In the genomic region with DNA sequence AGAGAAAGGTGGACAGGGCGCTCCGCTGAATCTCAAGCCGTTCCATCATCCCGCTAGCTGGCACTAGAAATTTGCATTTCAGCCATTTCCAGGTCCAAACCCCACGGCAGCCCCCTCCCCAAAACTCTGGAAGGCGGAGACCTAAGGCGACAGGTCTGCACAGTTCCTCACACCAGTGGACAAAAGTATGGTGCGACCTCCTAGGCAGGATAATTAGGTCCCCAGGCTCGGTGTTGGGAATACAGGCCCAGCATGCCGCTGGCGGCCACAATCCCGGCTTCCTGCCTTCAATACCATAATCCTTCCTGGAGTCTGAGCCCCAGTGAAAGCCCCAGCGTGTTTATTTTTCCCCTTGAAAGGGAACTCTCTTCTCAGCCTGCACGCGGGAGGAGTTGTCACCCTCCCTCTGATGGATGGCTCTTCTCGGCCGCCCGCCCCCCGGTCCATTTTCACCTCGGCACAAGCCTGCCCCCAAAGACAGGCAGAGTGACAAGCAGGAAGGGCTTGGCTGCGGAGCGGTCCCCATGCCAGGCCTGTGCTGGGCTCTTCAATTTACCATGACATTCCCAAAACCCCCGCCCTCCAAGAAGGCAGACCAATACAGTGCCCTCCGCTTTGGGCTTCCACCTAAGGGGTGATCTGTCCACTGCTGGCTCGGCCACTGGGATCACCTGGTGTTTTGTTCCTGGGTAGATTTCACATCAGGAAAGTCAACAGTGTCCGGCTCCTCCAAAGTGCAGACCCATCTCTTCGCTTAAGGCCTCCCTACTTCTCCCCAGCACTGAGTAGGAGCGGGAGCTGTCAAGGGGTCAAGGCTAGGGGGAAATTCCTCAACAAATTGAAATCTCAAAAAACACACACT, we compare ENCODE assay signal across 1 cellular context.
A peak's percentile ranks its signal among the peaks of the same experiment; 100 is the strongest.
TF ChIP-seq lines count a peak whose summit lies in the region.

No MANE protein-coding gene starts in this region.

TF ChIP-seq in H1, 55 proteins besides CTCF, POLR2A, EP300 and RAD21:
- TF ChIP-seq CEBPB (IDR thresholded peaks at IDR 0.05; ENCODE audit: low read depth, low read length), result no peak
- no peak for TF ChIP-seq TAF7 (optimal IDR thresholded peaks at IDR 0.05; ENCODE audit: borderline replicate concordance, low read depth, low read length)
- TF ChIP-seq, protein P1, sequence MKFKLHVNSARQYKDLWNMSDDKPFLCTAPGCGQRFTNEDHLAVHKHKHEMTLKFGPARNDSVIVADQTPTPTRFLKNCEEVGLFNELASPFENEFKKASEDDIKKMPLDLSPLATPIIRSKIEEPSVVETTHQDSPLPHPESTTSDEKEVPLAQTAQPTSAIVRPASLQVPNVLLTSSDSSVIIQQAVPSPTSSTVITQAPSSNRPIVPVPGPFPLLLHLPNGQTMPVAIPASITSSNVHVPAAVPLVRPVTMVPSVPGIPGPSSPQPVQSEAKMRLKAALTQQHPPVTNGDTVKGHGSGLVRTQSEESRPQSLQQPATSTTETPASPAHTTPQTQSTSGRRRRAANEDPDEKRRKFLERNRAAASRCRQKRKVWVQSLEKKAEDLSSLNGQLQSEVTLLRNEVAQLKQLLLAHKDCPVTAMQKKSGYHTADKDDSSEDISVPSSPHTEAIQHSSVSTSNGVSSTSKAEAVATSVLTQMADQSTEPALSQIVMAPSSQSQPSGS (IDR thresholded peaks at IDR 0.05; ENCODE audit: low read length), result no peak
- TF ChIP-seq PHF8 (conservative IDR thresholded peaks at IDR 0.05; ENCODE audit: low read depth, low read length), result no peak
- TF ChIP-seq SIN3A (conservative IDR thresholded peaks at IDR 0.05 in 1 of 2, IDR thresholded peaks at IDR 0.05 in 1 of 2; ENCODE audit: low read depth in 1 of 2, low read length in 2 of 2), result peak; percentile 18 to 65; a peak in 2 of 4 replicates
- no peak for TF ChIP-seq YY1 (IDR thresholded peaks at IDR 0.05; ENCODE audit: low read depth, low read length)
- peak; percentile 83 for TF ChIP-seq SAP30 (IDR thresholded peaks at IDR 0.05; ENCODE audit: insufficient read depth, insufficient replicate concordance, low read length)
TF ChIP-seq in H1: peak in this region for 2.
